8 cellular contexts compared by ENCODE assay signal in the genomic region with DNA sequence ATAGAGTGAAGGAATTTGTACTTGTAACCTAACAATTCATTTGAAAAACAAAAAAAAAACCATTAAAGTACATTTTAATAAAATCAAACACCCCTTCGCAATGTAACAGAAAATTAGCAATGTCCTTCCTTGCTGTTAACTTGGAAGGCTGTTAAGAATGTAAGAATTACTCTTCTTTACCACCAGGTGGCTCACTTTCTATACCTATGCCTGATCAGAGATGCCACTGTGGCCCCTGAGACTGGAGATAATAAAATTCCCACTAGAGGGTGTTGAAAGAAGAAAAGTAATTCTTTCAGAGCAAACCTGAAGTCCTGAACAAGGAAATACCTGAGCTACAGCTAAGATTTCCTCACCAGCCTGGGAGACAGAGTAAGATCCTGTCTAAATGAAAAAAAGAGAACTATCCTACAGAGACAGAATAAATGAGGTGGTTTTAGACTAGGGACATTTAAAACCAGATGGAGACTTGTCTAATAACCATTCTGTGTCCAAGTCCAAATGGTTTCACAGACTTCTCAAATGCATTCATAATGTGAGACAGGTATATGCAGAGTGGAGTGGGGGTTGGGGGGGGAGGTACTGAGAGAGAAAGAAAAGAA.
DNase-seq lines count a peak whose midpoint lies in the region; TF ChIP-seq lines count a peak whose summit lies in the region.

No MANE protein-coding gene starts in this region.

- in situ Hi-C loops in SK-MEL-5 (cut with HindIII; ENCODE audit: low pct_unique_long_range_greater_than_20kb, low sequenced_read_pairs) = no loop called here

- H3K9ac ChIP-seq in parathyroid adenoma = no peak overlapping the region

- TF ChIP-seq POLR2A in erythroblast (IDR thresholded peaks at IDR 0.05; ENCODE audit: low read length) = no peak

- no peak overlapping the region for H2AFZ ChIP-seq in parathyroid adenoma

- peaks cover 29% of the 10 kb centered on the region for H3K27me3 ChIP-seq in H7 (ENCODE audit: control insufficient read depth, insufficient read depth, low read length)
- H3K27me3 ChIP-seq in parathyroid adenoma (ENCODE audit: control insufficient read depth, insufficient read depth, low read length) = no peaks in the 10 kb centered on the region

- H3K4me1 ChIP-seq in parathyroid adenoma = no peaks in the 10 kb centered on the region

- peak; percentile 59 for TF ChIP-seq CTCF in GM10266 (IDR thresholded peaks at IDR 0.05; ENCODE audit: control insufficient read depth, insufficient read depth, low read depth, missing control alignments)
- TF ChIP-seq CTCF in parathyroid adenoma (IDR thresholded peaks at IDR 0.05) = peak; percentile 22

- H3K4me2 ChIP-seq in parathyroid adenoma (ENCODE audit: low read length) = no peak overlapping the region

- H3K4me3 ChIP-seq in H7 (ENCODE audit: insufficient read depth, low read depth, low read length) (no peak overlapping the region), parathyroid adenoma (ENCODE audit: low read depth, low read length) (no peak overlapping the region)

- H3K27ac ChIP-seq in parathyroid adenoma = no peak overlapping the region

- H3K9me3 ChIP-seq in parathyroid adenoma (ENCODE audit: control insufficient read depth, low read length) = no peaks in the 10 kb centered on the region

- H3K79me2 ChIP-seq in parathyroid adenoma = no peaks in the 10 kb centered on the region

- no peaks in the 10 kb centered on the region for H3K36me3 ChIP-seq in H7 (replicated peaks; ENCODE audit: control insufficient read depth, insufficient read depth, low read length)
- H3K36me3 ChIP-seq in parathyroid adenoma (ENCODE audit: control insufficient read depth, insufficient read depth, low read length) = no peaks in the 10 kb centered on the region

- DNase-seq in AG20443 (ENCODE audit: low spot score) (peak; percentile 20), GM10266 (ENCODE audit: extremely low spot score) (peak; percentile 32), H7 (peak; percentile 17), KG1 (lab: John Stamatoyannopoulos, UW) (peak; percentile 38), SK-MEL-5 (ENCODE audit: low read depth, low spot score) (peak; percentile 66), erythroblast (lab: John Stamatoyannopoulos, UW) (peak; percentile 33 to 45), ureter (ENCODE audit: low spot score) (no peak)
